Comparison of ENCODE assay signal across 1 cellular context in the genomic region with DNA sequence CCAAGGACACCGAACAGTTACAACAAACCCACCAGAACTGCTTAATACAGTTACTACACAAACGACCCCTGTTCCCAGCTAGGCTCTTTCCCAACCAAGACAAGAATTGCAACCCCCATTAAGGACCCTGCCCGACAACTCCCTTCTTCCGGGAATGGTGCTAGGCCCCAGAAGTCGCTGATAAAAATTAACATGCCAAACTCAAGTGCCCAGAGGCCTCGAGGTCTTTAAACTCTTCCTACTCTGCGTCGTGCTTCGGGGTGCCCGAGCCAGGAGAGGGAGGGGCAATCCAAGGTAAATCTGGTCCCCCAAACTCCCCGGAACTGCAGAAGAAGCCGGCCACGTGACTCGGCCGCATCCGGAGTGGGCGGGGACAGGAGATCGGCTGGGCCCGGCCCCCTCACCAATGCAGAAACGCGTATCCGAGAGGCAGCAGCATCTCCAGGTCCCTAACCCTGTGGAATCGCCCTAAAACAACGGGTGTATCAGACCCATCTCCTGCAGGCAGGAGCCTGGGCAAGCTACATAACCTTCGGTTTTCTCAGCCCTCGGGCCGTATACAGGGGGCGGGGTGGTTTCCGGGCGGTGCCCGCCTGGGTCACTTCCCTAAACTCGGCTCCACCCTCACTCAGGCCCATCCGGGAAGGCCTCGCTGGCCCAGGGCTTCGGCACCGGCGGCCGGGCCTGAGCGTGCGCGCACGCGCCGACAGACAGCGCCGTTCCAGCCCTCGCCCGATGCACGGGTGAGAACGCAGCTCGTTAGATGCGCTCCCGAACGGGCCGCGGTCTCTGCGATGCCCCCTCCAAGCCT.
A peak's percentile ranks its signal among the peaks of the same experiment; 100 is the strongest.
TF ChIP-seq lines count a peak whose summit lies in the region.

No MANE protein-coding gene starts in this region.

TF ChIP-seq in GM12878, 131 proteins besides CTCF, POLR2A, EP300 and RAD21 (continued from another document):
- TF ChIP-seq CUX1 (IDR thresholded peaks at IDR 0.05; ENCODE audit: insufficient replicate concordance, low read depth, low read length) = no peak
- TF ChIP-seq TCF7 (IDR thresholded peaks at IDR 0.05; ENCODE audit: borderline replicate concordance) = no peak
- TF ChIP-seq, protein P1, sequence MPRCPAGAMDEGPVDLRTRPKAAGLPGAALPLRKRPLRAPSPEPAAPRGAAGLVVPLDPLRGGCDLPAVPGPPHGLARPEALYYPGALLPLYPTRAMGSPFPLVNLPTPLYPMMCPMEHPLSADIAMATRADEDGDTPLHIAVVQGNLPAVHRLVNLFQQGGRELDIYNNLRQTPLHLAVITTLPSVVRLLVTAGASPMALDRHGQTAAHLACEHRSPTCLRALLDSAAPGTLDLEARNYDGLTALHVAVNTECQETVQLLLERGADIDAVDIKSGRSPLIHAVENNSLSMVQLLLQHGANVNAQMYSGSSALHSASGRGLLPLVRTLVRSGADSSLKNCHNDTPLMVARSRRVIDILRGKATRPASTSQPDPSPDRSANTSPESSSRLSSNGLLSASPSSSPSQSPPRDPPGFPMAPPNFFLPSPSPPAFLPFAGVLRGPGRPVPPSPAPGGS (IDR thresholded peaks at IDR 0.05; ENCODE audit: borderline replicate concordance, insufficient read depth, low read depth, low read length, poor library complexity, severe bottlenecking) = peak; percentile 30
- peak; percentile 16; the same call in 1 of the 2 replicates for TF ChIP-seq PKNOX1 (IDR thresholded peaks at IDR 0.05)
- TF ChIP-seq, protein P2, sequence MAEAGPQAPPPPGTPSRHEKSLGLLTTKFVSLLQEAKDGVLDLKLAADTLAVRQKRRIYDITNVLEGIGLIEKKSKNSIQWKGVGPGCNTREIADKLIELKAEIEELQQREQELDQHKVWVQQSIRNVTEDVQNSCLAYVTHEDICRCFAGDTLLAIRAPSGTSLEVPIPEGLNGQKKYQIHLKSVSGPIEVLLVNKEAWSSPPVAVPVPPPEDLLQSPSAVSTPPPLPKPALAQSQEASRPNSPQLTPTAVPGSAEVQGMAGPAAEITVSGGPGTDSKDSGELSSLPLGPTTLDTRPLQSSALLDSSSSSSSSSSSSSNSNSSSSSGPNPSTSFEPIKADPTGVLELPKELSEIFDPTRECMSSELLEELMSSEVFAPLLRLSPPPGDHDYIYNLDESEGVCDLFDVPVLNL (IDR thresholded peaks at IDR 0.05; ENCODE audit: low read depth, low read length) = no peak
- TF ChIP-seq TARDBP (IDR thresholded peaks at IDR 0.05; ENCODE audit: borderline replicate concordance) = no peak
- TF ChIP-seq ZBED1 (IDR thresholded peaks at IDR 0.05; ENCODE audit: borderline replicate concordance) = no peak
- no peak for TF ChIP-seq ZZZ3 (IDR thresholded peaks at IDR 0.05; ENCODE audit: control insufficient read depth, insufficient read length, low read depth)
- peak; percentile 65; the same call in 1 of the 2 replicates for TF ChIP-seq ATF3 (IDR thresholded peaks at IDR 0.05; ENCODE audit: borderline replicate concordance, extremely low read depth, low read depth, low read length)
- TF ChIP-seq EED (IDR thresholded peaks at IDR 0.05; ENCODE audit: low read depth) = no peak
- TF ChIP-seq POLR2AphosphoS5 (IDR thresholded peaks at IDR 0.05; ENCODE audit: low read length) = peak; percentile 92
- TF ChIP-seq KLF5 (IDR thresholded peaks at IDR 0.05; ENCODE audit: partially characterized antibody) = no peak
- TF ChIP-seq KAT2A (conservative IDR thresholded peaks at IDR 0.05; ENCODE audit: control insufficient read depth, low read depth, low read length) = no peak
- no peak for TF ChIP-seq ZSCAN29 (IDR thresholded peaks at IDR 0.05)
- TF ChIP-seq MXI1 (IDR thresholded peaks at IDR 0.05; ENCODE audit: low read depth, low read length) = peak; percentile 80
- TF ChIP-seq JUND (IDR thresholded peaks at IDR 0.05; ENCODE audit: low read depth, low read length) = no peak
- no peak for TF ChIP-seq CEBPB (IDR thresholded peaks at IDR 0.05; ENCODE audit: borderline replicate concordance in 1 of 2, low read depth in 2 of 2, low read length in 2 of 2)
- TF ChIP-seq SREBF1 (IDR thresholded peaks at IDR 0.05; ENCODE audit: low read length) = no peak
- TF ChIP-seq YY1 (IDR thresholded peaks at IDR 0.05; ENCODE audit: low read depth, low read length) = no peak
- TF ChIP-seq, protein P3, sequence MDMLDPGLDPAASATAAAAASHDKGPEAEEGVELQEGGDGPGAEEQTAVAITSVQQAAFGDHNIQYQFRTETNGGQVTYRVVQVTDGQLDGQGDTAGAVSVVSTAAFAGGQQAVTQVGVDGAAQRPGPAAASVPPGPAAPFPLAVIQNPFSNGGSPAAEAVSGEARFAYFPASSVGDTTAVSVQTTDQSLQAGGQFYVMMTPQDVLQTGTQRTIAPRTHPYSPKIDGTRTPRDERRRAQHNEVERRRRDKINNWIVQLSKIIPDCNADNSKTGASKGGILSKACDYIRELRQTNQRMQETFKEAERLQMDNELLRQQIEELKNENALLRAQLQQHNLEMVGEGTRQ (IDR thresholded peaks at IDR 0.05; ENCODE audit: borderline replicate concordance, low read depth, low read length) = peak; percentile 72
- no peak for TF ChIP-seq KDM1A (IDR thresholded peaks at IDR 0.05; ENCODE audit: borderline replicate concordance)
- TF ChIP-seq HDGF (IDR thresholded peaks at IDR 0.05) = peak; percentile 63; the same call in 1 of the 2 replicates
- TF ChIP-seq E2F8 (IDR thresholded peaks at IDR 0.05; ENCODE audit: low read depth, partially characterized antibody) = peak; percentile 85
- TF ChIP-seq SMAD1 (IDR thresholded peaks at IDR 0.05; ENCODE audit: low read depth, partially characterized antibody) = no peak
- TF ChIP-seq NFXL1 (IDR thresholded peaks at IDR 0.05; ENCODE audit: borderline replicate concordance) = no peak
- TF ChIP-seq MYC (IDR thresholded peaks at IDR 0.05; ENCODE audit: insufficient read depth, insufficient read length, insufficient replicate concordance, low read length, severe bottlenecking) = no peak
- TF ChIP-seq SPI1 (IDR thresholded peaks at IDR 0.05; ENCODE audit: borderline replicate concordance, insufficient read depth, low read depth, low read length) = peak; percentile 90
- no peak for TF ChIP-seq NR2C1 (IDR thresholded peaks at IDR 0.05)
- no peak; the same call in 2 of the 3 replicates for TF ChIP-seq POU2F2 (IDR thresholded peaks at IDR 0.05; ENCODE audit: borderline replicate concordance, low read depth, low read length)
- TF ChIP-seq STAT1 (conservative IDR thresholded peaks at IDR 0.05) = no peak
- no peak for TF ChIP-seq CHD4 (IDR thresholded peaks at IDR 0.05)
- no peak for TF ChIP-seq EZH2 (IDR thresholded peaks at IDR 0.05; ENCODE audit: borderline replicate concordance, control insufficient read depth, low read depth, low read length)
- no peak for TF ChIP-seq BACH1 (IDR thresholded peaks at IDR 0.05; ENCODE audit: borderline replicate concordance)
- TF ChIP-seq, protein P4, sequence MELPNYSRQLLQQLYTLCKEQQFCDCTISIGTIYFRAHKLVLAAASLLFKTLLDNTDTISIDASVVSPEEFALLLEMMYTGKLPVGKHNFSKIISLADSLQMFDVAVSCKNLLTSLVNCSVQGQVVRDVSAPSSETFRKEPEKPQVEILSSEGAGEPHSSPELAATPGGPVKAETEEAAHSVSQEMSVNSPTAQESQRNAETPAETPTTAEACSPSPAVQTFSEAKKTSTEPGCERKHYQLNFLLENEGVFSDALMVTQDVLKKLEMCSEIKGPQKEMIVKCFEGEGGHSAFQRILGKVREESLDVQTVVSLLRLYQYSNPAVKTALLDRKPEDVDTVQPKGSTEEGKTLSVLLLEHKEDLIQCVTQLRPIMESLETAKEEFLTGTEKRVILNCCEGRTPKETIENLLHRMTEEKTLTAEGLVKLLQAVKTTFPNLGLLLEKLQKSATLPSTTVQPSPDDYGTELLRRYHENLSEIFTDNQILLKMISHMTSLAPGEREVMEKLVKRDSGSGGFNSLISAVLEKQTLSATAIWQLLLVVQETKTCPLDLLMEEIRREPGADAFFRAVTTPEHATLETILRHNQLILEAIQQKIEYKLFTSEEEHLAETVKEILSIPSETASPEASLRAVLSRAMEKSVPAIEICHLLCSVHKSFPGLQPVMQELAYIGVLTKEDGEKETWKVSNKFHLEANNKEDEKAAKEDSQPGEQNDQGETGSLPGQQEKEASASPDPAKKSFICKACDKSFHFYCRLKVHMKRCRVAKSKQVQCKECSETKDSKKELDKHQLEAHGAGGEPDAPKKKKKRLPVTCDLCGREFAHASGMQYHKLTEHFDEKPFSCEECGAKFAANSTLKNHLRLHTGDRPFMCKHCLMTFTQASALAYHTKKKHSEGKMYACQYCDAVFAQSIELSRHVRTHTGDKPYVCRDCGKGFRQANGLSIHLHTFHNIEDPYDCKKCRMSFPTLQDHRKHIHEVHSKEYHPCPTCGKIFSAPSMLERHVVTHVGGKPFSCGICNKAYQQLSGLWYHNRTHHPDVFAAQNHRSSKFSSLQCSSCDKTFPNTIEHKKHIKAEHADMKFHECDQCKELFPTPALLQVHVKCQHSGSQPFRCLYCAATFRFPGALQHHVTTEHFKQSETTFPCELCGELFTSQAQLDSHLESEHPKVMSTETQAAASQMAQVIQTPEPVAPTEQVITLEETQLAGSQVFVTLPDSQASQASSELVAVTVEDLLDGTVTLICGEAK (IDR thresholded peaks at IDR 0.05; ENCODE audit: borderline replicate concordance) = peak; percentile 87; the same call in 1 of the 2 replicates
